In the genomic region with DNA sequence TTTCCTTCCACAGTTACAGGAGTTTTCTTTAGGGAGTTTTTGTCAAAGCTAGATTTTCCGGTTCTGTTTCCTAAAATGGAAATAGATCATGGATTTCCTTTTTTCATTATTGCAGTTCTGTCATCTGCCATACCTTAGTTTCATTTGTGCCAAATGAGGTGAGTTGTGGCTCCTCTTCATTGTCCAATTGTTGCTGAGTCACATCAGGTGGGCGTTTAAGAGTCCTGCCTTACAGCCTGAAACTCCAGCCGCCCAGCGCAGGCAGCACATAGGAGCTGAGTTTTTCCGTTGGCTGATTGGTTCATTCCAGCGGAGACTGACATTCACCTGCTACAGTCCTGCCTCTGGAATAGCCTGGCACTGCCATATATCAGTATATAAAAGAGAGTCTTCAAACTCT, we compare ENCODE assay signal across 10 cellular contexts. TPM values are rescaled to one million over a fixed set of nuclear protein-coding genes. Genes with fewer than 3 reads are reported as not detected.
DNase-seq lines count a peak whose midpoint lies in the region; ATAC-seq and TF ChIP-seq lines count a peak whose summit lies in the region.
"Had no signal": no experiment of that assay in that cellular context is flagged by ENCODE, and none has a peak within 500 bp of the region (broad histone marks: within the 10 kb centered on the region; RNA-seq: fewer than 3 reads in every experiment).

No MANE protein-coding gene starts in this region.

- H4K8ac ChIP-seq in mesenchymal stem cell (ENCODE audit: low read length), result no peak overlapping the region

- H3K4me3 ChIP-seq in body of pancreas, result no peak overlapping the region
- H3K4me3 ChIP-seq in mesenchymal stem cell (ENCODE audit: insufficient read depth in 1 of 2, low read depth in 1 of 2, low read length in 2 of 2), result no peak overlapping the region

- peak overlapping the region in 3 of 4 donors; percentile 15 to 57 (median 44) for H3K27ac ChIP-seq in body of pancreas
- H3K27ac ChIP-seq in mesenchymal stem cell (ENCODE audit: low read length, poor library complexity, severe bottlenecking), result peak overlapping the region; percentile 97

- no peak overlapping the region for H4K91ac ChIP-seq in mesenchymal stem cell (ENCODE audit: low read length)

- no peak for DNase-seq in activated naive CD4-positive, alpha-beta T cell treated with anti-CD3 and anti-CD28 coated beads for 36 hours
- no peak for DNase-seq in activated naive CD4-positive, alpha-beta T cell treated with anti-CD3 and anti-CD28 coated beads, Interleukin-2, amount 10 ng/mL, durations not matched to agents 7 days and 5 days
- DNase-seq in body of pancreas (no peak), mesenchymal stem cell (no peak), type B pancreatic cell (ENCODE audit: extremely low spot score, unreplicated experiment) (no peak), NCI-H187 (lab: John Stamatoyannopoulos, UW) (no peak), NCI-H146 treated with DMSO at 0.1 percent for 48 hours (lab: John Stamatoyannopoulos, UW; ENCODE audit: unreplicated experiment) (no peak)
- no peak for DNase-seq in activated CD4-positive, CD25-positive, alpha-beta regulatory T cell (lab: John Stamatoyannopoulos, UW)
- DNase-seq: hypothalamus, NCI-H1436 treated with DMSO at 0.1 percent for 48 hours had no signal

- intact Hi-C loops in activated naive CD4-positive, alpha-beta T cell treated with anti-CD3 and anti-CD28 coated beads for 36 hours (cut with micrococcal nuclease), result loop anchor here (5.0 kb wide), 1 partner anchor 40 kb away; no protein-coding TSS in a partner anchor
- intact Hi-C loops in body of pancreas (cut with DNase I), result no loop called here

- peak overlapping the region; percentile 2 for H2AK5ac ChIP-seq in mesenchymal stem cell (ENCODE audit: low read length, severe bottlenecking)

- H3K18ac ChIP-seq in mesenchymal stem cell (ENCODE audit: low read depth in 1 of 2, low read length in 2 of 2), result peak overlapping the region in 1 of 2 experiments; percentile 61

- H3K14ac ChIP-seq in mesenchymal stem cell (ENCODE audit: low read length in 2 of 2), result no peak overlapping the region

- 57 to 76% methylated on average over 6 of the region's 6 CpGs for WGBS in body of pancreas, 2 donors
- 82% methylated on average over 5 of the region's 6 CpGs for WGBS in mesenchymal stem cell

- peaks cover 55% of the 10 kb centered on the region for H3K4me1 ChIP-seq in body of pancreas
- H3K4me1 ChIP-seq in mesenchymal stem cell (ENCODE audit: control insufficient read depth, insufficient read depth, low read depth, low read length), result peaks cover 18% of the 10 kb centered on the region

- TF ChIP-seq POLR2A in body of pancreas (IDR thresholded peaks at IDR 0.05), result no peak

- H3K4me3 Mint-ChIP-seq in activated naive CD4-positive, alpha-beta T cell treated with anti-CD3 and anti-CD28 coated beads for 36 hours, result no peak overlapping the region
- no peak overlapping the region for H3K4me3 Mint-ChIP-seq in activated naive CD4-positive, alpha-beta T cell treated with anti-CD3 and anti-CD28 coated beads, Interleukin-2, amount 10 ng/mL, durations not matched to agents 7 days and 5 days
- H3K4me3 Mint-ChIP-seq in type B pancreatic cell, result peak overlapping the region; percentile 75

- H2BK120ac ChIP-seq in mesenchymal stem cell (ENCODE audit: low read depth, low read length), result no peak overlapping the region

- H2BK12ac ChIP-seq in mesenchymal stem cell (ENCODE audit: low read length in 2 of 2), result peak overlapping the region in 1 of 2 experiments; percentile 86

- H3K23ac ChIP-seq in mesenchymal stem cell (ENCODE audit: low read length in 2 of 2), result no peak overlapping the region

- peaks cover 40% of the 10 kb centered on the region for H3K4me1 Mint-ChIP-seq in activated naive CD4-positive, alpha-beta T cell treated with anti-CD3 and anti-CD28 coated beads for 36 hours (ENCODE audit: low read depth)
- peaks cover 38% of the 10 kb centered on the region for H3K4me1 Mint-ChIP-seq in activated naive CD4-positive, alpha-beta T cell treated with anti-CD3 and anti-CD28 coated beads, Interleukin-2, amount 10 ng/mL, durations not matched to agents 7 days and 5 days
- H3K4me1 Mint-ChIP-seq in type B pancreatic cell (ENCODE audit: unreplicated experiment), result peaks cover 40% of the 10 kb centered on the region

- no peak for ATAC-seq in body of pancreas

- H3K9me3 ChIP-seq in body of pancreas (no peaks in the 10 kb centered on the region), mesenchymal stem cell (ENCODE audit: control insufficient read depth, low read length) (no peaks in the 10 kb centered on the region)

- H3K79me1 ChIP-seq in mesenchymal stem cell (replicated peaks; ENCODE audit: low read length, poor library complexity, severe bottlenecking), result peaks cover 13% of the 10 kb centered on the region

- H3K27me3 ChIP-seq in body of pancreas, result no peaks in the 10 kb centered on the region
- no peaks in the 10 kb centered on the region for H3K27me3 ChIP-seq in mesenchymal stem cell (ENCODE audit: control insufficient read depth in 1 of 2, insufficient read depth in 1 of 2, low read length in 2 of 2)

- no peak for TF ChIP-seq CTCF in body of pancreas (IDR thresholded peaks at IDR 0.05)
- TF ChIP-seq CTCF in type B pancreatic cell (conservative IDR thresholded peaks at IDR 0.05), result no peak

- H2AFZ ChIP-seq in mesenchymal stem cell (ENCODE audit: low read depth, low read length), result no peak overlapping the region

- H3K36me3 ChIP-seq in body of pancreas (replicated peaks in 1 of 2; ENCODE audit: insufficient read depth in 1 of 2, low read depth in 2 of 2) (no peaks in the 10 kb centered on the region), mesenchymal stem cell (ENCODE audit: control insufficient read depth in 1 of 2, insufficient read depth in 2 of 2, low read depth in 1 of 2, low read length in 2 of 2) (peaks cover 0 to 6% of the 10 kb centered on the region in 2 experiments)

- H3K9me3 Mint-ChIP-seq in activated naive CD4-positive, alpha-beta T cell treated with anti-CD3 and anti-CD28 coated beads for 36 hours, result no peaks in the 10 kb centered on the region
- H3K9me3 Mint-ChIP-seq in activated naive CD4-positive, alpha-beta T cell treated with anti-CD3 and anti-CD28 coated beads, Interleukin-2, amount 10 ng/mL, durations not matched to agents 7 days and 5 days, result no peaks in the 10 kb centered on the region
- H3K9me3 Mint-ChIP-seq in type B pancreatic cell, result peaks cover 6% of the 10 kb centered on the region

- H2BK5ac ChIP-seq in mesenchymal stem cell (ENCODE audit: low read depth, low read length, poor library complexity, severe bottlenecking), result no peak overlapping the region

- H3K9ac ChIP-seq in mesenchymal stem cell (ENCODE audit: low read length), result peak overlapping the region; percentile 86

- peak overlapping the region in 1 of 2 experiments; percentile 54 for H3K4ac ChIP-seq in mesenchymal stem cell (ENCODE audit: low read depth in 1 of 2, low read length in 2 of 2)

- CTCF ChIA-PET in activated naive CD4-positive, alpha-beta T cell treated with anti-CD3 and anti-CD28 coated beads for 36 hours (lab: Charles Lee), result no interaction called here
- CTCF ChIA-PET in activated naive CD4-positive, alpha-beta T cell treated with anti-CD3 and anti-CD28 coated beads, Interleukin-2, amount 10 ng/mL, durations not matched to agents 7 days and 5 days (lab: Charles Lee), result interaction anchor here (0.9 to 1.2 kb wide), 3 partner anchors 34 to 138 kb away, joined by 3 read pairs; no protein-coding TSS in a partner anchor

- peaks cover 4% of the 10 kb centered on the region for H3K36me3 Mint-ChIP-seq in activated naive CD4-positive, alpha-beta T cell treated with anti-CD3 and anti-CD28 coated beads for 36 hours (ENCODE audit: low read depth)
- peaks cover 34% of the 10 kb centered on the region for H3K36me3 Mint-ChIP-seq in activated naive CD4-positive, alpha-beta T cell treated with anti-CD3 and anti-CD28 coated beads, Interleukin-2, amount 10 ng/mL, durations not matched to agents 7 days and 5 days
- peaks cover 16% of the 10 kb centered on the region for H3K36me3 Mint-ChIP-seq in type B pancreatic cell

- no peak overlapping the region for H3K4me2 ChIP-seq in mesenchymal stem cell (ENCODE audit: low read length, poor library complexity, severe bottlenecking)

- no peaks in the 10 kb centered on the region for H3K27me3 Mint-ChIP-seq in activated naive CD4-positive, alpha-beta T cell treated with anti-CD3 and anti-CD28 coated beads for 36 hours (ENCODE audit: low read depth)
- no peaks in the 10 kb centered on the region for H3K27me3 Mint-ChIP-seq in activated naive CD4-positive, alpha-beta T cell treated with anti-CD3 and anti-CD28 coated beads, Interleukin-2, amount 10 ng/mL, durations not matched to agents 7 days and 5 days
- no peaks in the 10 kb centered on the region for H3K27me3 Mint-ChIP-seq in type B pancreatic cell

- H3K27ac Mint-ChIP-seq in activated naive CD4-positive, alpha-beta T cell treated with anti-CD3 and anti-CD28 coated beads for 36 hours, result peak overlapping the region; percentile 7
- H3K27ac Mint-ChIP-seq in activated naive CD4-positive, alpha-beta T cell treated with anti-CD3 and anti-CD28 coated beads, Interleukin-2, amount 10 ng/mL, durations not matched to agents 7 days and 5 days, result no peak overlapping the region
- H3K27ac Mint-ChIP-seq in type B pancreatic cell, result peak overlapping the region; percentile 96

- H2BK15ac ChIP-seq in mesenchymal stem cell (ENCODE audit: low read depth, poor library complexity, severe bottlenecking), result no peak overlapping the region

RNA-seq across cellular contexts. Expression of gene SLC25A25, which starts 14.1 kb away (rescaled TPM):
- 10 to 100 TPM; 12.0 to 12.7 TPM for total RNA-seq in activated naive CD4-positive, alpha-beta T cell treated with anti-CD3 and anti-CD28 coated beads for 36 hours
- 10 to 100 TPM; 31.4 to 36.6 TPM for total RNA-seq in body of pancreas
- 6.8 TPM for polyA plus RNA-seq in mesenchymal stem cell (2013, experiment 1 of 2)
- polyA plus RNA-seq in mesenchymal stem cell (2013, experiment 2 of 2), result 6.4 TPM
- total RNA-seq in type B pancreatic cell (ENCODE audit: low replicate concordance), result 19.1 and 39.0 TPM in 2 replicates

RNA-seq across cellular contexts. Expression of gene NAIF1, which starts 15.1 kb away (rescaled TPM):
- total RNA-seq in activated naive CD4-positive, alpha-beta T cell treated with anti-CD3 and anti-CD28 coated beads for 36 hours, result 10 to 100 TPM; 12.3 to 12.8 TPM
- total RNA-seq in body of pancreas (1 to 10 TPM; 1.3 to 4.9 TPM), type B pancreatic cell (ENCODE audit: low replicate concordance) (6.7 and 10.3 TPM in 2 replicates)
- 6.5 TPM for polyA plus RNA-seq in mesenchymal stem cell (2013, experiment 1 of 2)
- polyA plus RNA-seq in mesenchymal stem cell (2013, experiment 2 of 2), result 6.1 TPM

RNA-seq across cellular contexts. Expression of gene PTGES2, which starts 45.4 kb away (rescaled TPM):
- total RNA-seq in activated naive CD4-positive, alpha-beta T cell treated with anti-CD3 and anti-CD28 coated beads for 36 hours, result 10 to 100 TPM; 47.6 to 48.4 TPM
- total RNA-seq in body of pancreas (100 to 1,000 TPM in 1 of 2 donors, 10 to 100 TPM in 1; 55.8 to 145 TPM), type B pancreatic cell (ENCODE audit: low replicate concordance) (67.2 and 85.0 TPM in 2 replicates)
- polyA plus RNA-seq in mesenchymal stem cell (2013, experiment 1 of 2), result 31.2 TPM
- 28.6 TPM for polyA plus RNA-seq in mesenchymal stem cell (2013, experiment 2 of 2)
